In genomic region chr20:51347871-51348270, GRCh38 we compare ENCODE assay signal across 21 cellular contexts.
"Had no signal": no experiment of that assay in that cellular context is flagged by ENCODE, and none has a peak within 500 bp of the region (broad histone marks: within the 10 kb centered on the region; RNA-seq: fewer than 3 reads in every experiment).

No MANE protein-coding gene starts in this region.

- H3K9me3 Mint-ChIP-seq: effector memory CD8-positive, alpha-beta T cell; natural killer cell treated with Interleukin-12 subunit alpha and Interleukin-12 subunit beta and Interleukin-15 and Interleukin-18, amount 100 ng/mL, for 72 hours had no signal

- H3K4me3 Mint-ChIP-seq: dendritic cell treated with granulocyte-macrophage colony-stimulating factor and Interleukin-4, amounts not matched to agents 40 ng/mL and 50 ng/mL, for 4 days; effector memory CD8-positive, alpha-beta T cell; natural killer cell treated with Interleukin-12 subunit alpha and Interleukin-12 subunit beta and Interleukin-15 and Interleukin-18, amount 100 ng/mL, for 72 hours; stimulated activated memory B cell treated with anti-CD40 and anti-IgM and Interleukin-4, amounts not matched to agents 10 μg/mL and 1 μg/mL and 100 μg/mL, for 72 hours; stimulated activated naive CD8-positive, alpha-beta T cell treated with anti-CD3 and anti-CD28 coated beads, Interleukin-15, amount 100 ng/mL, for 72 hours had no signal

- ATAC-seq: effector memory CD8-positive, alpha-beta T cell; heart left ventricle; left colon; left ventricle myocardium superior; natural killer cell treated with Interleukin-12 subunit alpha and Interleukin-12 subunit beta and Interleukin-15 and Interleukin-18, amount 100 ng/mL, for 72 hours; right cardiac atrium; stimulated activated memory B cell treated with anti-CD40 and anti-IgM and Interleukin-4, amounts not matched to agents 10 μg/mL and 1 μg/mL and 100 μg/mL, for 72 hours; stimulated activated naive CD8-positive, alpha-beta T cell treated with anti-CD3 and anti-CD28 coated beads, Interleukin-15, amount 100 ng/mL, for 72 hours; upper lobe of right lung had no signal

- H3K4me3 ChIP-seq: esophagus squamous epithelium, heart left ventricle, lung, testis, tibial nerve, upper lobe of right lung, vagina had no signal

- H3K27ac ChIP-seq: esophagus squamous epithelium, heart left ventricle, testis, tibial nerve, upper lobe of right lung, vagina had no signal

- H3K27me3 ChIP-seq: esophagus squamous epithelium, testis, tibial nerve, upper lobe of right lung, vagina had no signal

- H3K9me3 ChIP-seq: esophagus squamous epithelium, heart left ventricle, testis, upper lobe of right lung, vagina had no signal

- FAIRE-seq: colon had no signal

- DNase-seq: effector memory CD8-positive, alpha-beta T cell; esophagus squamous epithelium; foreskin fibroblast; heart left ventricle; hippocampal formation; left colon; left ventricle myocardium superior; mesenchymal stem cell; midbrain; right cardiac atrium; stimulated activated CD4-positive, alpha-beta T cell treated with anti-CD3 and anti-CD28 coated beads, Interleukin-4, amount 100 ng/mL, for 1 hour; stimulated activated naive CD8-positive, alpha-beta T cell treated with anti-CD3 and anti-CD28 coated beads, Interleukin-15, amount 100 ng/mL, for 72 hours; testis; upper lobe of right lung had no signal

- H3K27me3 Mint-ChIP-seq: natural killer cell treated with Interleukin-12 subunit alpha and Interleukin-12 subunit beta and Interleukin-15 and Interleukin-18, amount 100 ng/mL, for 72 hours; stimulated activated naive CD8-positive, alpha-beta T cell treated with anti-CD3 and anti-CD28 coated beads, Interleukin-15, amount 100 ng/mL, for 72 hours had no signal

- H3K36me3 ChIP-seq: esophagus squamous epithelium, heart left ventricle, tibial nerve, upper lobe of right lung, vagina had no signal

- H3K4me1 Mint-ChIP-seq: stimulated activated memory B cell treated with anti-CD40 and anti-IgM and Interleukin-4, amounts not matched to agents 10 μg/mL and 1 μg/mL and 100 μg/mL, for 72 hours; stimulated activated naive CD8-positive, alpha-beta T cell treated with anti-CD3 and anti-CD28 coated beads, Interleukin-15, amount 100 ng/mL, for 72 hours had no signal

- H3K27ac Mint-ChIP-seq: dendritic cell treated with granulocyte-macrophage colony-stimulating factor and Interleukin-4, amounts not matched to agents 40 ng/mL and 50 ng/mL, for 4 days; effector memory CD8-positive, alpha-beta T cell; natural killer cell treated with Interleukin-12 subunit alpha and Interleukin-12 subunit beta and Interleukin-15 and Interleukin-18, amount 100 ng/mL, for 72 hours; stimulated activated memory B cell treated with anti-CD40 and anti-IgM and Interleukin-4, amounts not matched to agents 10 μg/mL and 1 μg/mL and 100 μg/mL, for 72 hours; stimulated activated naive CD8-positive, alpha-beta T cell treated with anti-CD3 and anti-CD28 coated beads, Interleukin-15, amount 100 ng/mL, for 72 hours had no signal

- H3K4me1 ChIP-seq: heart left ventricle, upper lobe of right lung, vagina had no signal
